1 cellular context compared by ENCODE assay signal in the genomic region with DNA sequence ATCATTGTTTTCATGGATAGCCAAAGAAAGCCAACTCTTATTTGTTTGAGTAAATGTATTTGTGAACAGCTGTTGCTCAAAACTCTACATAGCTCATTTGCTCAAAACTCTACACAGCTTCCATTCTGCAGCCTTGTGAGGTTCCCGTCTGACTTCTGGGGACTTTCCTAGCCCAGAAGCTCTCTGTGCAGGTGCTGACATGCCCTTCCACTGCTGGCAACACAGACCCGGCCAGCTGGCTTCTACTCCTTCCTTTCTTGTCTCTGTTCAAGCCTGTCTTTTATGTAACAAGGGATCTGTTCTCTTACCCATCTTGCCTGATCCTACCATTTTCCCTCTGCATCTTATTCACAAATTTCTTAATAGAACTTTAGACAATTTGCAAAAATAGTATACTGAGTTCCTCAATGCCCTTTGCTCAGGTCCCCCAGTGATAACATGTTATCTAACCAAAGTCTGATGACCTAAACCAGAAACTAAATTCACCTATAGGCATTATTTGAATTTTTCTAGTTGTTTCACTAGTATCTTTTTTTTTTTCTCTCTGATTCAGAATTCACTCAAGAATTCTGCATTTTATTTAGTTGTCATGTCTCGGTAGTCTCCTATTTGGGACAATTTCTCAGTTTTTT.
A peak's percentile ranks its signal among the peaks of the same experiment; 100 is the strongest.
TF ChIP-seq lines count a peak whose summit lies in the region.

No MANE protein-coding gene starts in this region.

TF ChIP-seq in GM12878, 131 proteins besides CTCF, POLR2A, EP300 and RAD21 (continued from another document and continues in another):
- TF ChIP-seq USF1 (IDR thresholded peaks at IDR 0.05; ENCODE audit: borderline replicate concordance, extremely low read length, insufficient read depth, low read depth, low read length) (no peak), ZZZ3 (IDR thresholded peaks at IDR 0.05; ENCODE audit: control insufficient read depth, insufficient read length, low read depth) (no peak), STAT1 (conservative IDR thresholded peaks at IDR 0.05) (no peak), BRCA1 (IDR thresholded peaks at IDR 0.05; ENCODE audit: low read depth, low read length) (no peak), CEBPB (IDR thresholded peaks at IDR 0.05; ENCODE audit: borderline replicate concordance in 1 of 2, low read depth in 2 of 2, low read length in 2 of 2) (no peak), TARDBP (IDR thresholded peaks at IDR 0.05; ENCODE audit: borderline replicate concordance) (no peak), SMC3 (IDR thresholded peaks at IDR 0.05; ENCODE audit: borderline replicate concordance, low read length) (no peak), SPI1 (IDR thresholded peaks at IDR 0.05; ENCODE audit: borderline replicate concordance, insufficient read depth, low read depth, low read length) (no peak), RAD51 (IDR thresholded peaks at IDR 0.05) (no peak), NBN (IDR thresholded peaks at IDR 0.05) (no peak), CBX3 (IDR thresholded peaks at IDR 0.05; ENCODE audit: borderline replicate concordance, low read depth) (no peak), IRF4 (IDR thresholded peaks at IDR 0.05; ENCODE audit: low read depth, low read length) (no peak), E2F8 (IDR thresholded peaks at IDR 0.05; ENCODE audit: low read depth, partially characterized antibody) (no peak), MYB (IDR thresholded peaks at IDR 0.05; ENCODE audit: borderline replicate concordance, low read depth, low read length) (no peak), HSF1 (IDR thresholded peaks at IDR 0.05; ENCODE audit: low read depth, low read length) (no peak), YBX1 (IDR thresholded peaks at IDR 0.05) (no peak), TCF7 (IDR thresholded peaks at IDR 0.05; ENCODE audit: borderline replicate concordance) (no peak), NFYA (IDR thresholded peaks at IDR 0.05; ENCODE audit: borderline replicate concordance, low read depth, low read length) (no peak), SP1 (IDR thresholded peaks at IDR 0.05; ENCODE audit: low read depth, low read length) (peak; percentile 13), MEF2B (IDR thresholded peaks at IDR 0.05; ENCODE audit: partially characterized antibody, poor library complexity, severe bottlenecking) (no peak), ZNF274 (IDR thresholded peaks at IDR 0.05; ENCODE audit: insufficient read depth, insufficient read length) (no peak), SRF (IDR thresholded peaks at IDR 0.05; ENCODE audit: low read depth in 2 of 2, low read length in 2 of 2) (no peak), IKZF2 (IDR thresholded peaks at IDR 0.05) (peak in 1 of 2 experiments; percentile 32; a peak in 2 of 4 replicates), RCOR1 (conservative IDR thresholded peaks at IDR 0.05; ENCODE audit: low read depth, low read length) (no peak), BACH1 (IDR thresholded peaks at IDR 0.05; ENCODE audit: borderline replicate concordance) (no peak), ZBTB33 (IDR thresholded peaks at IDR 0.05) (no peak), EGR1 (IDR thresholded peaks at IDR 0.05; ENCODE audit: borderline replicate concordance in 1 of 2, low read depth in 2 of 2, low read length in 2 of 2) (no peak), ZNF207 (IDR thresholded peaks at IDR 0.05; ENCODE audit: borderline replicate concordance) (no peak), SUPT20H (IDR thresholded peaks at IDR 0.05; ENCODE audit: borderline replicate concordance, control insufficient read depth, low read depth, low read length) (no peak), BMI1 (IDR thresholded peaks at IDR 0.05; ENCODE audit: borderline replicate concordance) (no peak), ELK1 (IDR thresholded peaks at IDR 0.05; ENCODE audit: low read depth, low read length) (no peak), CHD2 (IDR thresholded peaks at IDR 0.05; ENCODE audit: borderline replicate concordance, low read depth, low read length) (no peak), MTA3 (IDR thresholded peaks at IDR 0.05; ENCODE audit: borderline replicate concordance, low read length) (no peak), ZBED1 (IDR thresholded peaks at IDR 0.05; ENCODE audit: borderline replicate concordance) (no peak), TCF3 (IDR thresholded peaks at IDR 0.05; ENCODE audit: borderline replicate concordance, insufficient read depth, low read depth, low read length) (peak; percentile 41; the same call in 1 of the 2 replicates)
- TF ChIP-seq, protein P1, sequence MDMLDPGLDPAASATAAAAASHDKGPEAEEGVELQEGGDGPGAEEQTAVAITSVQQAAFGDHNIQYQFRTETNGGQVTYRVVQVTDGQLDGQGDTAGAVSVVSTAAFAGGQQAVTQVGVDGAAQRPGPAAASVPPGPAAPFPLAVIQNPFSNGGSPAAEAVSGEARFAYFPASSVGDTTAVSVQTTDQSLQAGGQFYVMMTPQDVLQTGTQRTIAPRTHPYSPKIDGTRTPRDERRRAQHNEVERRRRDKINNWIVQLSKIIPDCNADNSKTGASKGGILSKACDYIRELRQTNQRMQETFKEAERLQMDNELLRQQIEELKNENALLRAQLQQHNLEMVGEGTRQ (IDR thresholded peaks at IDR 0.05; ENCODE audit: borderline replicate concordance, low read depth, low read length), result no peak
- TF ChIP-seq, protein P2, sequence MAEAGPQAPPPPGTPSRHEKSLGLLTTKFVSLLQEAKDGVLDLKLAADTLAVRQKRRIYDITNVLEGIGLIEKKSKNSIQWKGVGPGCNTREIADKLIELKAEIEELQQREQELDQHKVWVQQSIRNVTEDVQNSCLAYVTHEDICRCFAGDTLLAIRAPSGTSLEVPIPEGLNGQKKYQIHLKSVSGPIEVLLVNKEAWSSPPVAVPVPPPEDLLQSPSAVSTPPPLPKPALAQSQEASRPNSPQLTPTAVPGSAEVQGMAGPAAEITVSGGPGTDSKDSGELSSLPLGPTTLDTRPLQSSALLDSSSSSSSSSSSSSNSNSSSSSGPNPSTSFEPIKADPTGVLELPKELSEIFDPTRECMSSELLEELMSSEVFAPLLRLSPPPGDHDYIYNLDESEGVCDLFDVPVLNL (IDR thresholded peaks at IDR 0.05; ENCODE audit: low read depth, low read length), result no peak
- TF ChIP-seq, protein P3, sequence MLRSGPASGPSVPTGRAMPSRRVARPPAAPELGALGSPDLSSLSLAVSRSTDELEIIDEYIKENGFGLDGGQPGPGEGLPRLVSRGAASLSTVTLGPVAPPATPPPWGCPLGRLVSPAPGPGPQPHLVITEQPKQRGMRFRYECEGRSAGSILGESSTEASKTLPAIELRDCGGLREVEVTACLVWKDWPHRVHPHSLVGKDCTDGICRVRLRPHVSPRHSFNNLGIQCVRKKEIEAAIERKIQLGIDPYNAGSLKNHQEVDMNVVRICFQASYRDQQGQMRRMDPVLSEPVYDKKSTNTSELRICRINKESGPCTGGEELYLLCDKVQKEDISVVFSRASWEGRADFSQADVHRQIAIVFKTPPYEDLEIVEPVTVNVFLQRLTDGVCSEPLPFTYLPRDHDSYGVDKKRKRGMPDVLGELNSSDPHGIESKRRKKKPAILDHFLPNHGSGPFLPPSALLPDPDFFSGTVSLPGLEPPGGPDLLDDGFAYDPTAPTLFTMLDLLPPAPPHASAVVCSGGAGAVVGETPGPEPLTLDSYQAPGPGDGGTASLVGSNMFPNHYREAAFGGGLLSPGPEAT (IDR thresholded peaks at IDR 0.05; ENCODE audit: low read depth), result peak; percentile 76
- TF ChIP-seq, protein P4, sequence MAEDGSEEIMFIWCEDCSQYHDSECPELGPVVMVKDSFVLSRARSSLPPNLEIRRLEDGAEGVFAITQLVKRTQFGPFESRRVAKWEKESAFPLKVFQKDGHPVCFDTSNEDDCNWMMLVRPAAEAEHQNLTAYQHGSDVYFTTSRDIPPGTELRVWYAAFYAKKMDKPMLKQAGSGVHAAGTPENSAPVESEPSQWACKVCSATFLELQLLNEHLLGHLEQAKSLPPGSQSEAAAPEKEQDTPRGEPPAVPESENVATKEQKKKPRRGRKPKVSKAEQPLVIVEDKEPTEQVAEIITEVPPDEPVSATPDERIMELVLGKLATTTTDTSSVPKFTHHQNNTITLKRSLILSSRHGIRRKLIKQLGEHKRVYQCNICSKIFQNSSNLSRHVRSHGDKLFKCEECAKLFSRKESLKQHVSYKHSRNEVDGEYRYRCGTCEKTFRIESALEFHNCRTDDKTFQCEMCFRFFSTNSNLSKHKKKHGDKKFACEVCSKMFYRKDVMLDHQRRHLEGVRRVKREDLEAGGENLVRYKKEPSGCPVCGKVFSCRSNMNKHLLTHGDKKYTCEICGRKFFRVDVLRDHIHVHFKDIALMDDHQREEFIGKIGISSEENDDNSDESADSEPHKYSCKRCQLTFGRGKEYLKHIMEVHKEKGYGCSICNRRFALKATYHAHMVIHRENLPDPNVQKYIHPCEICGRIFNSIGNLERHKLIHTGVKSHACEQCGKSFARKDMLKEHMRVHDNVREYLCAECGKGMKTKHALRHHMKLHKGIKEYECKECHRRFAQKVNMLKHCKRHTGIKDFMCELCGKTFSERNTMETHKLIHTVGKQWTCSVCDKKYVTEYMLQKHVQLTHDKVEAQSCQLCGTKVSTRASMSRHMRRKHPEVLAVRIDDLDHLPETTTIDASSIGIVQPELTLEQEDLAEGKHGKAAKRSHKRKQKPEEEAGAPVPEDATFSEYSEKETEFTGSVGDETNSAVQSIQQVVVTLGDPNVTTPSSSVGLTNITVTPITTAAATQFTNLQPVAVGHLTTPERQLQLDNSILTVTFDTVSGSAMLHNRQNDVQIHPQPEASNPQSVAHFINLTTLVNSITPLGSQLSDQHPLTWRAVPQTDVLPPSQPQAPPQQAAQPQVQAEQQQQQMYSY (CRISPR knock-in tag; IDR thresholded peaks at IDR 0.05), result no peak
